ENCODE assay signal across 25 cellular contexts in genomic region chr4:36609631-36610030, GRCh38.
"Had no signal": no experiment of that assay in that cellular context is flagged by ENCODE, and none has a peak within 500 bp of the region (broad histone marks: within the 10 kb centered on the region; RNA-seq: fewer than 3 reads in every experiment).

No MANE protein-coding gene starts in this region.

- H3K36me3 ChIP-seq: colonic mucosa, left lung, tibial artery had no signal

- H3K4me1 Mint-ChIP-seq: activated B cell treated with CpG ODN at 0.5 μM for 24 hours; activated naive CD8-positive, alpha-beta T cell treated with anti-CD3 and anti-CD28 coated beads, Interleukin-2, amount 10 ng/mL, durations not matched to agents 7 days and 5 days; mesothelial cell of epicardium; natural killer cell had no signal

- H3K9me3 Mint-ChIP-seq: activated naive CD8-positive, alpha-beta T cell treated with anti-CD3 and anti-CD28 coated beads, Interleukin-2, amount 10 ng/mL, durations not matched to agents 7 days and 5 days had no signal

- H3K4me1 ChIP-seq: colonic mucosa, left lung, tibial artery had no signal

- H3K36me3 Mint-ChIP-seq: activated naive CD8-positive, alpha-beta T cell treated with anti-CD3 and anti-CD28 coated beads, Interleukin-2, amount 10 ng/mL, durations not matched to agents 7 days and 5 days; mesothelial cell of epicardium; natural killer cell had no signal

- ATAC-seq: effector memory CD8-positive, alpha-beta T cell; esophagus mucosa; left lung; natural killer cell; stimulated activated naive CD8-positive, alpha-beta T cell treated with anti-CD3 and anti-CD28 coated beads, Interleukin-15, amount 100 ng/mL, for 72 hours had no signal

- H3K27me3 Mint-ChIP-seq: activated B cell treated with CpG ODN at 0.5 μM for 24 hours; activated naive CD8-positive, alpha-beta T cell treated with anti-CD3 and anti-CD28 coated beads, Interleukin-2, amount 10 ng/mL, durations not matched to agents 7 days and 5 days; effector memory CD8-positive, alpha-beta T cell; progenitor cell of endocrine pancreas had no signal

- H3K4me3 ChIP-seq: colonic mucosa, dorsolateral prefrontal cortex, left lung, tibial artery had no signal

- H3K9me3 ChIP-seq: colonic mucosa, tibial artery had no signal

- H3K4me3 Mint-ChIP-seq: activated B cell treated with CpG ODN at 0.5 μM for 24 hours; activated naive CD4-positive, alpha-beta T cell treated with anti-CD3 and anti-CD28 coated beads for 36 hours; activated naive CD8-positive, alpha-beta T cell treated with anti-CD3 and anti-CD28 coated beads, Interleukin-2, amount 10 ng/mL, durations not matched to agents 7 days and 5 days; effector memory CD8-positive, alpha-beta T cell; mesothelial cell of epicardium; natural killer cell; stimulated activated naive CD8-positive, alpha-beta T cell treated with anti-CD3 and anti-CD28 coated beads, Interleukin-15, amount 100 ng/mL, for 72 hours had no signal

- DNase-seq: activated B cell treated with CpG ODN at 0.5 μM for 24 hours; activated CD4-positive, alpha-beta T cell treated with anti-CD3 and anti-CD28 coated beads for 4 hours; activated CD4-positive, alpha-beta T cell treated with anti-CD3 and anti-CD28 coated beads, Interleukin-2, amount 50 U/mL, for 48 hours; activated effector memory CD4-positive, alpha-beta T cell treated with Interleukin-2 at 50 U/mL for 16 hours; activated naive CD4-positive, alpha-beta T cell treated with anti-CD3 and anti-CD28 coated beads for 36 hours; activated naive CD8-positive, alpha-beta T cell treated with anti-CD3 and anti-CD28 coated beads, Interleukin-2, amount 10 ng/mL, durations not matched to agents 7 days and 5 days; activated T-cell treated with anti-CD3 and anti-CD28 coated beads, Interleukin-2, amount 50 U/mL, for 48 hours; amniotic stem cell; colonic mucosa; dorsolateral prefrontal cortex; effector memory CD8-positive, alpha-beta T cell; glutamatergic neuron; hippocampal formation; kidney glomerular epithelial cell; left lung; mammary epithelial cell; natural killer cell; retina; stimulated activated CD4-positive, alpha-beta T cell treated with anti-CD3 and anti-CD28 coated beads, Interleukin-12 subunit alpha, Interleukin-12 subunit beta, amount 100 ng/mL, for 4 hours; stimulated activated CD4-positive, alpha-beta T cell treated with anti-CD3 and anti-CD28 coated beads, Interleukin-4, amount 100 ng/mL, for 4 hours; stimulated activated naive CD8-positive, alpha-beta T cell treated with anti-CD3 and anti-CD28 coated beads, Interleukin-15, amount 100 ng/mL, for 72 hours; tibial artery had no signal

- H3K27ac Mint-ChIP-seq: activated B cell treated with CpG ODN at 0.5 μM for 24 hours; activated naive CD4-positive, alpha-beta T cell treated with anti-CD3 and anti-CD28 coated beads for 36 hours; activated naive CD8-positive, alpha-beta T cell treated with anti-CD3 and anti-CD28 coated beads, Interleukin-2, amount 10 ng/mL, durations not matched to agents 7 days and 5 days; effector memory CD8-positive, alpha-beta T cell; mesothelial cell of epicardium; natural killer cell; progenitor cell of endocrine pancreas; stimulated activated naive CD8-positive, alpha-beta T cell treated with anti-CD3 and anti-CD28 coated beads, Interleukin-15, amount 100 ng/mL, for 72 hours had no signal

- H3K27ac ChIP-seq: colonic mucosa, dorsolateral prefrontal cortex, left lung, tibial artery had no signal
